10 cellular contexts compared by ENCODE assay signal in the genomic region with DNA sequence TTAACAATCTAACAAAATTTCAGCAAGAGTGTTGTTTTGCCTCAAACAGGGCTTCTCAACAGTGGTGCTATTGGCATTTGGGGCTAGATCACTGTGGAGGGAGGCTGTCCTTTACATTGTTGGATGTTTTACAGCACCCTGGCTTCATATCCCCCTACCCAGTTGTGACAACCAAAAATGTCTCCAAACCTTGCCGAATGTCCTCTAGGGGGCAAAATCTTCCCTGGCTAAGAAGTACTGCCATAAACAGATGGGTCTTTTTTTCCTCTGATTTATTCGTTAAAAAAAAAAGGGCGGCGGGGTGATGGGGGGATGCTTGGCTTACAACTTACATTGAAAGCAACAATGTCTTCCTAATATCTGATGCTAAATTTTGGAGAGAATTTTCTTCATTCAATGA.
DNase-seq lines count a peak whose midpoint lies in the region; ATAC-seq and TF ChIP-seq lines count a peak whose summit lies in the region.
"Had no signal": no experiment of that assay in that cellular context is flagged by ENCODE, and none has a peak within 500 bp of the region (broad histone marks: within the 10 kb centered on the region; RNA-seq: fewer than 3 reads in every experiment).

No MANE protein-coding gene starts in this region.

- no peak overlapping the region for H3K27ac Mint-ChIP-seq in type B pancreatic cell

- TF ChIP-seq CTCF in heart right ventricle (IDR thresholded peaks at IDR 0.05) (peak in 7 of 9 donors; percentile 19 to 49 (median 27)), fibroblast of mammary gland (conservative IDR thresholded peaks at IDR 0.05; ENCODE audit: control insufficient read depth, insufficient read depth, low read depth, low read length) (peak; percentile 62), type B pancreatic cell (conservative IDR thresholded peaks at IDR 0.05) (peak; percentile 73), omental fat pad (IDR thresholded peaks at IDR 0.05) (no peak), lower leg skin (IDR thresholded peaks at IDR 0.05) (no peak)

- H3K4me3 Mint-ChIP-seq in type B pancreatic cell, result no peak overlapping the region

- no peak for ATAC-seq in heart right ventricle
- ATAC-seq in left cardiac atrium, result no peak
- ATAC-seq in left lobe of liver, result no peak
- ATAC-seq in omental fat pad (ENCODE audit: low FRiP score), result no peak

- DNase-seq in heart right ventricle, result no peak
- no peak for DNase-seq in left cardiac atrium
- peak; percentile 35 for DNase-seq in NT2/D1 (ENCODE audit: low read depth, low spot score)
- peak; percentile 29 for DNase-seq in fibroblast of mammary gland (ENCODE audit: low read depth)
- DNase-seq in type B pancreatic cell (ENCODE audit: extremely low spot score, unreplicated experiment), result no peak
- DNase-seq in left lobe of liver (ENCODE audit: low spot score), result no peak
- no peak for DNase-seq in omental fat pad (ENCODE audit: low spot score)
- DNase-seq in lower leg skin (ENCODE audit: low spot score in 2 of 2), result no peak
- DNase-seq: activated T-cell treated with anti-CD3 and anti-CD28 coated beads, Interleukin-2, amount 50 U/mL, for 48 hours; hippocampal formation had no signal

- TF ChIP-seq POLR2A in lower leg skin (IDR thresholded peaks at IDR 0.05), result no peak

- H3K27me3 Mint-ChIP-seq in type B pancreatic cell, result no peaks in the 10 kb centered on the region

- H3K9me3 ChIP-seq in heart right ventricle, result peaks cover 0 to 9% (median 0%) of the 10 kb centered on the region in 11 donors
- no peaks in the 10 kb centered on the region for H3K9me3 ChIP-seq in NT2/D1 (ENCODE audit: insufficient read depth, low read length)

- H3K36me3 Mint-ChIP-seq in type B pancreatic cell, result peaks cover 13% of the 10 kb centered on the region

- H3K4me1 Mint-ChIP-seq in type B pancreatic cell (ENCODE audit: unreplicated experiment), result peaks cover 10% of the 10 kb centered on the region

- H3K36me3 ChIP-seq in heart right ventricle, result peaks cover 0 to 1% (median 0%) of the 10 kb centered on the region in 9 donors
- H3K36me3 ChIP-seq in NT2/D1 (ENCODE audit: insufficient read depth, insufficient read length, low read length), result no peaks in the 10 kb centered on the region

- peak overlapping the region in 1 of 10 donors; percentile 6 for H3K27ac ChIP-seq in heart right ventricle

- H3K9me3 Mint-ChIP-seq in type B pancreatic cell, result no peaks in the 10 kb centered on the region

- no peak overlapping the region for H3K9ac ChIP-seq in NT2/D1 (ENCODE audit: insufficient read length, low read depth)

- WGBS in heart right ventricle, 2 donors, result 57 to 61% methylated on average over 4 of the region's 4 CpGs
- WGBS in lower leg skin, 2 donors, result 65 to 68% methylated on average over 4 of the region's 4 CpGs

- intact Hi-C loops in heart right ventricle (cut with DNase I), result loop anchor here in 2 of 10 donors (5.0 kb wide), 1 partner anchor 70 kb away; no protein-coding TSS in a partner anchor
- intact Hi-C loops in left cardiac atrium (cut with DNase I), result no loop called here
- intact Hi-C loops in lower leg skin (cut with DNase I; ENCODE audit: low total_unique reads), result no loop called here

- no peaks in the 10 kb centered on the region for H3K27me3 ChIP-seq in heart right ventricle
- no peaks in the 10 kb centered on the region for H3K27me3 ChIP-seq in NT2/D1 (ENCODE audit: insufficient read depth, insufficient read length)

- peaks cover 0 to 75% (median 32%) of the 10 kb centered on the region in 9 donors for H3K4me1 ChIP-seq in heart right ventricle
- no peaks in the 10 kb centered on the region for H3K4me1 ChIP-seq in NT2/D1 (ENCODE audit: insufficient read depth, insufficient read length)

- H3K4me3 ChIP-seq in heart right ventricle, result no peak overlapping the region
- H3K4me3 ChIP-seq in NT2/D1 (ENCODE audit: insufficient read length, low read depth), result no peak overlapping the region
- H3K4me3 ChIP-seq in fibroblast of mammary gland (ENCODE audit: control insufficient read depth, low read depth, low read length), result no peak overlapping the region
- H3K4me3 ChIP-seq in lower leg skin (ENCODE audit: low read depth, poor library complexity, severe bottlenecking), result no peak overlapping the region

Comparison
In these comparisons a context has a peak if more than half of its experiments do, and no peak if none do; other contexts are left out.
1. DNase-seq: peak in NT2/D1 (single experiment) and fibroblast of mammary gland (single experiment); none in heart right ventricle (0 of 2), left cardiac atrium (single experiment), type B pancreatic cell (single experiment), left lobe of liver (single experiment), omental fat pad (single experiment) and lower leg skin (0 of 2).
2. CTCF ChIP-seq: peak in heart right ventricle (7 of 9), fibroblast of mammary gland (single experiment) and type B pancreatic cell (single experiment); none in omental fat pad (0 of 3) and lower leg skin (0 of 3).